Comparison of ENCODE assay signal across 23 cellular contexts in the genomic region with DNA sequence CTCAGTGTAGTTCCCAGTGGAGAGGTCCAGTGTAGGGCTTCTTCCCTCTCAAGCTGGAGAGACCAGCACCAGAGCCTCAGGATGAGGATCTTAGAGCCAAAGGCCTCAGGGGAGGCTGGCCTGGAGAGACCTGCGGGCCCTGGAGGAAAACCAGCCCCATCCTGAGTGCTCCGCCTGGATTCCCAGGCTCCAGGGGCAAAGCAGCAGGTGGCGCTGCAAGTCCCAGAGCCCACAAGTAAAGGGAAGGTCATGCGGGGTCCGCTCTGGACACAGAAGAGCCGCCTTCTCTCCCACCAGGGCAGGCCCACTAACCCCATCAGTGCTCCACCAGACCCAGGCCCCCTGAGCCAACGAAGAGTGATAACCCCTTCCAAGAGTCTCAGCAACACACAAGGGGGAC. TPM values are rescaled to one million over a fixed set of nuclear protein-coding genes. Genes with fewer than 3 reads are reported as not detected.
"Had no signal": no experiment of that assay in that cellular context is flagged by ENCODE, and none has a peak within 500 bp of the region (broad histone marks: within the 10 kb centered on the region; RNA-seq: fewer than 3 reads in every experiment).

No MANE protein-coding gene starts in this region.

- H3K4me1 Mint-ChIP-seq: activated CD4-positive, alpha-beta memory T cell treated with anti-CD3 and anti-CD28 coated beads, Interleukin-2, amount 10 ng/mL, durations not matched to agents 7 days and 5 days; activated CD4-positive, alpha-beta T cell treated with anti-CD3 and anti-CD28 coated beads, Interleukin-2, amount 10 ng/mL, durations not matched to agents 24 days and 14 days; activated naive CD4-positive, alpha-beta T cell treated with anti-CD3 and anti-CD28 coated beads, Interleukin-2, amount 10 ng/mL, durations not matched to agents 7 days and 5 days; immature natural killer cell; naive B cell; stimulated activated naive B cell treated with anti-CD40 and anti-IgM and Interleukin-4, amounts not matched to agents 10 μg/mL and 1 μg/mL and 100 μg/mL, for 72 hours had no signal

- ATAC-seq: heart right ventricle; left lung; sciatic nerve; stimulated activated naive B cell treated with anti-CD40 and anti-IgM and Interleukin-4, amounts not matched to agents 10 μg/mL and 1 μg/mL and 100 μg/mL, for 72 hours had no signal

- H3K27ac ChIP-seq: heart right ventricle, left lung, transverse colon had no signal

- H3K27me3 ChIP-seq: left lung, transverse colon had no signal

- H3K9me3 ChIP-seq: heart right ventricle, left lung, transverse colon had no signal

- H3K27ac Mint-ChIP-seq: activated CD4-positive, alpha-beta memory T cell treated with anti-CD3 and anti-CD28 coated beads, Interleukin-2, amount 10 ng/mL, durations not matched to agents 7 days and 5 days; activated CD4-positive, alpha-beta T cell treated with anti-CD3 and anti-CD28 coated beads, Interleukin-2, amount 10 ng/mL, durations not matched to agents 24 days and 14 days; activated naive CD4-positive, alpha-beta T cell treated with anti-CD3 and anti-CD28 coated beads, Interleukin-2, amount 10 ng/mL, durations not matched to agents 7 days and 5 days; dendritic cell treated with granulocyte-macrophage colony-stimulating factor and Interleukin-4, amounts not matched to agents 40 ng/mL and 50 ng/mL, for 4 days; immature natural killer cell; naive B cell; stimulated activated naive B cell treated with anti-CD40 and anti-IgM and Interleukin-4, amounts not matched to agents 10 μg/mL and 1 μg/mL and 100 μg/mL, for 72 hours had no signal

- H3K4me3 Mint-ChIP-seq: activated CD4-positive, alpha-beta memory T cell treated with anti-CD3 and anti-CD28 coated beads, Interleukin-2, amount 10 ng/mL, durations not matched to agents 7 days and 5 days; activated CD4-positive, alpha-beta T cell treated with anti-CD3 and anti-CD28 coated beads, Interleukin-2, amount 10 ng/mL, durations not matched to agents 24 days and 14 days; activated naive CD4-positive, alpha-beta T cell treated with anti-CD3 and anti-CD28 coated beads, Interleukin-2, amount 10 ng/mL, durations not matched to agents 7 days and 5 days; dendritic cell treated with granulocyte-macrophage colony-stimulating factor and Interleukin-4, amounts not matched to agents 40 ng/mL and 50 ng/mL, for 4 days; immature natural killer cell; naive B cell; stimulated activated naive B cell treated with anti-CD40 and anti-IgM and Interleukin-4, amounts not matched to agents 10 μg/mL and 1 μg/mL and 100 μg/mL, for 72 hours had no signal

- H3K27me3 Mint-ChIP-seq: activated CD4-positive, alpha-beta T cell treated with anti-CD3 and anti-CD28 coated beads, Interleukin-2, amount 10 ng/mL, durations not matched to agents 24 days and 14 days had no signal

- H3K9me3 Mint-ChIP-seq: activated CD4-positive, alpha-beta memory T cell treated with anti-CD3 and anti-CD28 coated beads, Interleukin-2, amount 10 ng/mL, durations not matched to agents 7 days and 5 days; activated CD4-positive, alpha-beta T cell treated with anti-CD3 and anti-CD28 coated beads, Interleukin-2, amount 10 ng/mL, durations not matched to agents 24 days and 14 days; activated naive CD4-positive, alpha-beta T cell treated with anti-CD3 and anti-CD28 coated beads, Interleukin-2, amount 10 ng/mL, durations not matched to agents 7 days and 5 days had no signal

- DNase-seq: activated CD4-positive, alpha-beta memory T cell treated with anti-CD3 and anti-CD28 coated beads, Interleukin-2, amount 10 ng/mL, durations not matched to agents 7 days and 5 days; activated CD4-positive, alpha-beta T cell treated with anti-CD3 and anti-CD28 coated beads, Interleukin-2, amount 10 ng/mL, durations not matched to agents 24 days and 14 days; activated effector memory CD4-positive, alpha-beta T cell treated with anti-CD3 and anti-CD28 coated beads, Interleukin-2, amount 50 U/mL, for 16 hours; activated naive CD4-positive, alpha-beta T cell treated with anti-CD3 and anti-CD28 coated beads, Interleukin-2, amount 10 ng/mL, durations not matched to agents 7 days and 5 days; activated T-cell treated with anti-CD3 and anti-CD28 coated beads for 4 hours; amygdala; effector CD4-positive, alpha-beta T cell; erythroblast; foreskin fibroblast; heart right ventricle; immature natural killer cell; left lung; naive B cell; occipital lobe; stimulated activated CD4-positive, alpha-beta T cell treated with anti-CD3 and anti-CD28 coated beads, Interleukin-15, amount 100 ng/mL, for 24 hours; stimulated activated CD8-positive, alpha-beta memory T cell treated with anti-CD3 and anti-CD28 coated beads, Interleukin-4, amount 100 ng/mL, for 48 hours; stimulated activated naive B cell treated with anti-CD40 and anti-IgM and Interleukin-4, amounts not matched to agents 10 μg/mL and 1 μg/mL and 100 μg/mL, for 72 hours; T1000; transverse colon had no signal

- H3K36me3 Mint-ChIP-seq: activated naive CD4-positive, alpha-beta T cell treated with anti-CD3 and anti-CD28 coated beads, Interleukin-2, amount 10 ng/mL, durations not matched to agents 7 days and 5 days; immature natural killer cell; naive B cell; stimulated activated naive B cell treated with anti-CD40 and anti-IgM and Interleukin-4, amounts not matched to agents 10 μg/mL and 1 μg/mL and 100 μg/mL, for 72 hours had no signal

- H3K4me1 ChIP-seq: left lung, transverse colon had no signal

- H3K36me3 ChIP-seq: heart right ventricle, left lung, transverse colon had no signal

- H3K4me3 ChIP-seq: heart right ventricle, left lung, lung, smooth muscle cell, transverse colon had no signal

RNA-seq across cellular contexts. Expression of a gene that starts 22.7 kb away (rescaled TPM):
- total RNA-seq: activated CD4-positive, alpha-beta memory T cell treated with anti-CD3 and anti-CD28 coated beads, Interleukin-2, amount 10 ng/mL, durations not matched to agents 7 days and 5 days had no signal
- polyA plus RNA-seq: immature natural killer cell had no signal
